ENCODE assay signal across 1 cellular context in the genomic region with DNA sequence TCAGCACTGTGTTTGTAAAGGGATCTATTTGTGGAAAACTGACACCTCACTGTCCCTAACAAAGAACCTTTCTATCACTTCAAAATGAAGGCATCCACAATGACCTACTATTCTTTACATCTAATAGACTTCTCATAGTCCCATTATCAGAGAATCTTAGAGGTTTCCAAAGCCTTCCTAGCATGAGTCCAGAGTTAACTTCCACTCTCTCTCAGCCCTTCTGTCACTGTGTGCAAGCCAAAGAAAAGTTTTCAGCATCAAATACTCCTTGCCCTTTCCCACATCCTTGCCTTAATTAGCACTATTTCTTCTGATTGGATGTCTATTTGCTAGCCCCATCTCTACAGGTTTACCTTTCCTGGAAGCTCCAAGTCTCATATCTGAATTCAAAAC.
TF ChIP-seq lines count a peak whose summit lies in the region.

No MANE protein-coding gene starts in this region.

TF ChIP-seq in GM23338, 12 proteins besides CTCF, POLR2A, EP300 and RAD21 (continued from another document):
- TF ChIP-seq, protein P1, sequence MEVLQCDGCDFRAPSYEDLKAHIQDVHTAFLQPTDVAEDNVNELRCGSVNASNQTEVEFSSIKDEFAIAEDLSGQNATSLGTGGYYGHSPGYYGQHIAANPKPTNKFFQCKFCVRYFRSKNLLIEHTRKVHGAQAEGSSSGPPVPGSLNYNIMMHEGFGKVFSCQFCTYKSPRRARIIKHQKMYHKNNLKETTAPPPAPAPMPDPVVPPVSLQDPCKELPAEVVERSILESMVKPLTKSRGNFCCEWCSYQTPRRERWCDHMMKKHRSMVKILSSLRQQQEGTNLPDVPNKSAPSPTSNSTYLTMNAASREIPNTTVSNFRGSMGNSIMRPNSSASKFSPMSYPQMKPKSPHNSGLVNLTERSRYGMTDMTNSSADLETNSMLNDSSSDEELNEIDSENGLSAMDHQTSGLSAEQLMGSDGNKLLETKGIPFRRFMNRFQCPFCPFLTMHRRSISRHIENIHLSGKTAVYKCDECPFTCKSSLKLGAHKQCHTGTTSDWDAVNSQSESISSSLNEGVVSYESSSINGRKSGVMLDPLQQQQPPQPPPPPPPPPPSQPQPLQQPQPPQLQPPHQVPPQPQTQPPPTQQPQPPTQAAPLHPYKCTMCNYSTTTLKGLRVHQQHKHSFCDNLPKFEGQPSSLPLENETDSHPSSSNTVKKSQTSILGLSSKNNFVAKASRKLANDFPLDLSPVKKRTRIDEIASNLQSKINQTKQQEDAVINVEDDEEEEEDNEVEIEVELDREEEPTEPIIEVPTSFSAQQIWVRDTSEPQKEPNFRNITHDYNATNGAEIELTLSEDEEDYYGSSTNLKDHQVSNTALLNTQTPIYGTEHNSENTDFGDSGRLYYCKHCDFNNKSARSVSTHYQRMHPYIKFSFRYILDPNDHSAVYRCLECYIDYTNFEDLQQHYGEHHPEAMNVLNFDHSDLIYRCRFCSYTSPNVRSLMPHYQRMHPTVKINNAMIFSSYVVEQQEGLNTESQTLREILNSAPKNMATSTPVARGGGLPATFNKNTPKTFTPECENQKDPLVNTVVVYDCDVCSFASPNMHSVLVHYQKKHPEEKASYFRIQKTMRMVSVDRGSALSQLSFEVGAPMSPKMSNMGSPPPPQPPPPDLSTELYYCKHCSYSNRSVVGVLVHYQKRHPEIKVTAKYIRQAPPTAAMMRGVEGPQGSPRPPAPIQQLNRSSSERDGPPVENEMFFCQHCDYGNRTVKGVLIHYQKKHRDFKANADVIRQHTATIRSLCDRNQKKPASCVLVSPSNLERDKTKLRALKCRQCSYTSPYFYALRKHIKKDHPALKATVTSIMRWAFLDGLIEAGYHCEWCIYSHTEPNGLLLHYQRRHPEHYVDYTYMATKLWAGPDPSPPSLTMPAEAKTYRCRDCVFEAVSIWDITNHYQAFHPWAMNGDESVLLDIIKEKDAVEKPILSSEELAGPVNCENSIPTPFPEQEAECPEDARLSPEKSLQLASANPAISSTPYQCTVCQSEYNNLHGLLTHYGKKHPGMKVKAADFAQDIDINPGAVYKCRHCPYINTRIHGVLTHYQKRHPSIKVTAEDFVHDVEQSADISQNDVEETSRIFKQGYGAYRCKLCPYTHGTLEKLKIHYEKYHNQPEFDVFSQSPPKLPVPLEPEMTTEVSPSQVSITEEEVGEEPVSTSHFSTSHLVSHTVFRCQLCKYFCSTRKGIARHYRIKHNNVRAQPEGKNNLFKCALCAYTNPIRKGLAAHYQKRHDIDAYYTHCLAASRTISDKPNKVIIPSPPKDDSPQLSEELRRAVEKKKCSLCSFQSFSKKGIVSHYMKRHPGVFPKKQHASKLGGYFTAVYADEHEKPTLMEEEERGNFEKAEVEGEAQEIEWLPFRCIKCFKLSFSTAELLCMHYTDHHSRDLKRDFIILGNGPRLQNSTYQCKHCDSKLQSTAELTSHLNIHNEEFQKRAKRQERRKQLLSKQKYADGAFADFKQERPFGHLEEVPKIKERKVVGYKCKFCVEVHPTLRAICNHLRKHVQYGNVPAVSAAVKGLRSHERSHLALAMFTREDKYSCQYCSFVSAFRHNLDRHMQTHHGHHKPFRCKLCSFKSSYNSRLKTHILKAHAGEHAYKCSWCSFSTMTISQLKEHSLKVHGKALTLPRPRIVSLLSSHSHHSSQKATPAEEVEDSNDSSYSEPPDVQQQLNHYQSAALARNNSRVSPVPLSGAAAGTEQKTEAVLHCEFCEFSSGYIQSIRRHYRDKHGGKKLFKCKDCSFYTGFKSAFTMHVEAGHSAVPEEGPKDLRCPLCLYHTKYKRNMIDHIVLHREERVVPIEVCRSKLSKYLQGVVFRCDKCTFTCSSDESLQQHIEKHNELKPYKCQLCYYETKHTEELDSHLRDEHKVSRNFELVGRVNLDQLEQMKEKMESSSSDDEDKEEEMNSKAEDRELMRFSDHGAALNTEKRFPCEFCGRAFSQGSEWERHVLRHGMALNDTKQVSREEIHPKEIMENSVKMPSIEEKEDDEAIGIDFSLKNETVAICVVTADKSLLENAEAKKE (CRISPR knock-in tag; IDR thresholded peaks at IDR 0.05) = no peak
- TF ChIP-seq CREB1 (CRISPR knock-in tag; IDR thresholded peaks at IDR 0.05; ENCODE audit: low read depth) = no peak
- TF ChIP-seq STAT1 (IDR thresholded peaks at IDR 0.05; ENCODE audit: unreplicated experiment) = no peak
- TF ChIP-seq, protein P2, sequence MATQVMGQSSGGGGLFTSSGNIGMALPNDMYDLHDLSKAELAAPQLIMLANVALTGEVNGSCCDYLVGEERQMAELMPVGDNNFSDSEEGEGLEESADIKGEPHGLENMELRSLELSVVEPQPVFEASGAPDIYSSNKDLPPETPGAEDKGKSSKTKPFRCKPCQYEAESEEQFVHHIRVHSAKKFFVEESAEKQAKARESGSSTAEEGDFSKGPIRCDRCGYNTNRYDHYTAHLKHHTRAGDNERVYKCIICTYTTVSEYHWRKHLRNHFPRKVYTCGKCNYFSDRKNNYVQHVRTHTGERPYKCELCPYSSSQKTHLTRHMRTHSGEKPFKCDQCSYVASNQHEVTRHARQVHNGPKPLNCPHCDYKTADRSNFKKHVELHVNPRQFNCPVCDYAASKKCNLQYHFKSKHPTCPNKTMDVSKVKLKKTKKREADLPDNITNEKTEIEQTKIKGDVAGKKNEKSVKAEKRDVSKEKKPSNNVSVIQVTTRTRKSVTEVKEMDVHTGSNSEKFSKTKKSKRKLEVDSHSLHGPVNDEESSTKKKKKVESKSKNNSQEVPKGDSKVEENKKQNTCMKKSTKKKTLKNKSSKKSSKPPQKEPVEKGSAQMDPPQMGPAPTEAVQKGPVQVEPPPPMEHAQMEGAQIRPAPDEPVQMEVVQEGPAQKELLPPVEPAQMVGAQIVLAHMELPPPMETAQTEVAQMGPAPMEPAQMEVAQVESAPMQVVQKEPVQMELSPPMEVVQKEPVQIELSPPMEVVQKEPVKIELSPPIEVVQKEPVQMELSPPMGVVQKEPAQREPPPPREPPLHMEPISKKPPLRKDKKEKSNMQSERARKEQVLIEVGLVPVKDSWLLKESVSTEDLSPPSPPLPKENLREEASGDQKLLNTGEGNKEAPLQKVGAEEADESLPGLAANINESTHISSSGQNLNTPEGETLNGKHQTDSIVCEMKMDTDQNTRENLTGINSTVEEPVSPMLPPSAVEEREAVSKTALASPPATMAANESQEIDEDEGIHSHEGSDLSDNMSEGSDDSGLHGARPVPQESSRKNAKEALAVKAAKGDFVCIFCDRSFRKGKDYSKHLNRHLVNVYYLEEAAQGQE (IDR thresholded peaks at IDR 0.05; ENCODE audit: unreplicated experiment) = no peak
